Comparison of ENCODE assay signal across 11 cellular contexts in the genomic region with DNA sequence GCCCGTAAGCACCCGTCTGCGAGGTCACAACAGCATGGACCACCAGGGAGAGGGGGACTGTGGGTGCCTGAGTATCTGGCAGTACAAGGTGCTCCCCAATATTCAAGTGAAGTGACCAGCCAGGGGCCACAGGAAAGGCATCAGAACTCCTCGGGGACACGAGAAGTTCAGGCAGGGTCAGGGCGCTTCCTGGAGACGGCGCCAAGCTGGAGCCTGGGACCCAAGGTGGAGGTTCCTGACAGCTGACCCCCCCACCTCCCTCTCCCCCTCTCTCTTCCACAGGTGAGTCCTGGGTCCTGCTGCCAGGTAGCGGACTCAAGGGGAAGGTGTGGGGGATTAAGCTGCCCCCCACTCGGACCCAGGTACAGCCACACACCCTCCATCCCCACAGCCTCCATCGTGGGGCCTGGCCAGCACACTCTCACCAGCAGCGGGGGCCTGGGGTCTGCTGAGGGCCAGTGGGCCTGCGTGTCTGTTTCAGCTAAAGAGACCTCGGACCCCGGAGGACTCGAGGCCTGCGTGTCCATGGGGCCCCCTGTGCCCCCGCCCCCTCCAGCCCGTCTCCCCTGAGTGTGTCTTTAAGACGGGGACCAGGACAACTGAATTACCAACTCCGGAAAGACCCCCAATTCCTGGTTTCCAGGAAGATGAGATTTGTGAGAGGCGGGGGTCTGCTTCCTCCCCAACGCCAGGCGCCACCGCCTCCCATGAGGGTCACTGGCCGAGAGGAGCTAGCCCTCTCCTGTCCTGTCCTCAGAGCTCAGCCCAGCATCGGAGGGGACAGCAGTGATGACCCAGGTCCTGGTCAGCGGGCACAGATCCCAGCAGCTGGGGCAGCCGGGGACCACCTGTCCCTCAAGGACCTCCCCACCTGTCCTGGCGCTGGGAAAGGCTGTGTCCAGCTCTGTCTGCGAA. TPM values are rescaled to one million over a fixed set of nuclear protein-coding genes. Genes with fewer than 3 reads are reported as not detected.
DNase-seq lines count a peak whose midpoint lies in the region; ATAC-seq, FAIRE-seq and TF ChIP-seq lines count a peak whose summit lies in the region.
"Had no signal": no experiment of that assay in that cellular context is flagged by ENCODE, and none has a peak within 500 bp of the region (broad histone marks: within the 10 kb centered on the region; RNA-seq: fewer than 3 reads in every experiment).

No MANE protein-coding gene starts in this region.

- H3K9ac ChIP-seq in H9 (ENCODE audit: extremely low read depth, insufficient read length, low read length) (no peak overlapping the region), astrocyte (ENCODE audit: low read length) (peak overlapping the region; percentile 27)

- CTCF ChIA-PET in naive thymus-derived CD4-positive, alpha-beta T cell (lab: Charles Lee): no interaction called here

- TF ChIP-seq CTCF in BE2C (IDR thresholded peaks at IDR 0.05; ENCODE audit: low read depth, low read length) (no peak), H9 (conservative IDR thresholded peaks at IDR 0.05) (no peak), astrocyte (IDR thresholded peaks at IDR 0.05; ENCODE audit: insufficient read depth, low read depth, low read length) (no peak)

- peaks cover 3% of the 10 kb centered on the region for H3K23me2 ChIP-seq in H9 (ENCODE audit: insufficient read length, low read depth, low read length, poor library complexity, severe bottlenecking)

- H3K36me3 ChIP-seq in BE2C: no peaks in the 10 kb centered on the region
- no peaks in the 10 kb centered on the region for H3K36me3 ChIP-seq in astrocyte (ENCODE audit: insufficient read depth, low read length)
- no peaks in the 10 kb centered on the region for H3K36me3 ChIP-seq in naive thymus-derived CD4-positive, alpha-beta T cell (ENCODE audit: control insufficient read depth in 2 of 3, insufficient read depth in 3 of 3, low read length in 3 of 3)

- H2BK120ac ChIP-seq in H9 (ENCODE audit: low read depth, low read length, poor library complexity, severe bottlenecking): no peak overlapping the region

- H3K4me2 ChIP-seq in H9 (ENCODE audit: insufficient read depth, insufficient read length, low read length) (no peak overlapping the region), astrocyte (ENCODE audit: low read length) (peak overlapping the region; percentile 70)

- intact Hi-C loops in naive thymus-derived CD4-positive, alpha-beta T cell (cut with micrococcal nuclease): loop anchor here in 1 of 2 donors (2.0 to 5.0 kb wide), 2 partner anchors 43 to 77 kb away; no protein-coding TSS in a partner anchor

- H2AFZ ChIP-seq in H9 (ENCODE audit: low read length) (no peak overlapping the region), astrocyte (ENCODE audit: low read depth, low read length) (no peak overlapping the region)

- H4K91ac ChIP-seq in H9 (ENCODE audit: insufficient read length, low read depth, low read length): no peak overlapping the region

- H3K27me3 ChIP-seq in BE2C (peaks cover 21% of the 10 kb centered on the region), H9 (ENCODE audit: insufficient read depth, low read length) (no peaks in the 10 kb centered on the region; the same call in 1 of the 2 replicates), astrocyte (ENCODE audit: insufficient read depth, low read length) (no peaks in the 10 kb centered on the region)
- no peaks in the 10 kb centered on the region for H3K27me3 ChIP-seq in naive thymus-derived CD4-positive, alpha-beta T cell (ENCODE audit: control insufficient read depth in 2 of 2, insufficient read depth in 2 of 2, low read length in 2 of 2)
- H3K27me3 ChIP-seq: testis had no signal

- peak overlapping the region; percentile 50 to 66 for H3K4me3 Mint-ChIP-seq in H9
- no peak overlapping the region for H3K4me3 Mint-ChIP-seq in astrocyte (ENCODE audit: unreplicated experiment)
- H3K4me3 Mint-ChIP-seq in naive thymus-derived CD4-positive, alpha-beta T cell: peak overlapping the region; percentile 47 to 75 (median 58)

- POLR2A ChIA-PET in naive thymus-derived CD4-positive, alpha-beta T cell (lab: Charles Lee): interaction anchor here (0.6 to 1.1 kb wide), 2 partner anchors 152 to 226 kb away, joined by 3 read pairs; no protein-coding TSS in a partner anchor

- no peak overlapping the region for H2BK20ac ChIP-seq in H9 (ENCODE audit: low read depth, low read length, poor library complexity, severe bottlenecking)

- H3K36me3 Mint-ChIP-seq in H9 (ENCODE audit: insufficient read depth in 1 of 3, low read depth in 3 of 3): no peaks in the 10 kb centered on the region
- H3K36me3 Mint-ChIP-seq in astrocyte (ENCODE audit: low read depth, unreplicated experiment): no peaks in the 10 kb centered on the region
- peaks cover 0 to 5% (median 0%) of the 10 kb centered on the region in 5 donors for H3K36me3 Mint-ChIP-seq in naive thymus-derived CD4-positive, alpha-beta T cell

- H3K4me1 Mint-ChIP-seq in H9 (peaks cover 3 to 4% of the 10 kb centered on the region in 2 experiments; a peak in 3 of 4 replicates), astrocyte (ENCODE audit: low read depth, unreplicated experiment) (no peaks in the 10 kb centered on the region)
- peaks cover 0 to 11% (median 0%) of the 10 kb centered on the region in 7 donors for H3K4me1 Mint-ChIP-seq in naive thymus-derived CD4-positive, alpha-beta T cell

- no peak overlapping the region for H3K14ac ChIP-seq in H9 (ENCODE audit: insufficient read depth, low read length)

- peak; percentile 8 for DNase-seq in BE2C
- DNase-seq in H9: peak; percentile 46
- no peak for DNase-seq in astrocyte (ENCODE audit: low read depth)
- peak in 2 of 9 donors; percentile 8 for DNase-seq in naive thymus-derived CD4-positive, alpha-beta T cell
- DNase-seq in NCI-H128 (lab: John Stamatoyannopoulos, UW; ENCODE audit: unreplicated experiment): no peak
- no peak for DNase-seq in GM03348 (ENCODE audit: low spot score)
- DNase-seq in OCI-M1 (lab: John Stamatoyannopoulos, UW): no peak
- DNase-seq in DMS 273 treated with DMSO at 0.1 percent for 48 hours (lab: John Stamatoyannopoulos, UW): no peak
- DNase-seq: Calu3, testis had no signal

- no peak overlapping the region for H3K18ac ChIP-seq in H9 (ENCODE audit: insufficient read length, low read depth, low read length)

- no CpG with 5 or more reads among the region's 31 CpGs for WGBS in H9 (ENCODE audit: extremely low coverage, insufficient read length, low lambda C conversion rate)

- no peak overlapping the region for H3K23ac ChIP-seq in H9 (ENCODE audit: insufficient read length, low read depth, low read length)

- no peak for ATAC-seq in naive thymus-derived CD4-positive, alpha-beta T cell

- H2AK5ac ChIP-seq in H9 (ENCODE audit: insufficient read length, low read length): no peak overlapping the region

- H3K9me3 ChIP-seq in BE2C: no peaks in the 10 kb centered on the region
- H3K9me3 ChIP-seq in H9 (ENCODE audit: control insufficient read depth, low read depth, low read length): no peaks in the 10 kb centered on the region
- H3K9me3 ChIP-seq in astrocyte (ENCODE audit: insufficient read depth, low read depth, low read length): no peaks in the 10 kb centered on the region
- H3K9me3 ChIP-seq in naive thymus-derived CD4-positive, alpha-beta T cell (ENCODE audit: control insufficient read depth in 2 of 3, low read length in 3 of 3): no peaks in the 10 kb centered on the region
- H3K9me3 ChIP-seq: testis had no signal

- no peak overlapping the region for H4K5ac ChIP-seq in H9 (ENCODE audit: insufficient read length, low read depth, low read length)

- H3K4ac ChIP-seq in H9 (ENCODE audit: low read depth, low read length): no peak overlapping the region

- no peak overlapping the region for H2BK5ac ChIP-seq in H9 (ENCODE audit: insufficient read length, low read length)

- H3K27me3 Mint-ChIP-seq in H9 (ENCODE audit: low read depth) (peaks cover 25% of the 10 kb centered on the region), astrocyte (ENCODE audit: low read depth, unreplicated experiment) (peaks cover 10% of the 10 kb centered on the region)
- no peaks in the 10 kb centered on the region for H3K27me3 Mint-ChIP-seq in naive thymus-derived CD4-positive, alpha-beta T cell

- H3K27ac ChIP-seq in H9 (ENCODE audit: insufficient read length, low read depth, low read length): no peak overlapping the region
- no peak overlapping the region for H3K27ac ChIP-seq in astrocyte (ENCODE audit: low read depth, low read length)
- peak overlapping the region; percentile 72 for H3K27ac ChIP-seq in naive thymus-derived CD4-positive, alpha-beta T cell (ENCODE audit: low read depth, low read length)

- H3K27ac Mint-ChIP-seq in H9 (no peak overlapping the region; a peak in 1 of 7 replicates), astrocyte (ENCODE audit: unreplicated experiment) (no peak overlapping the region)
- H3K27ac Mint-ChIP-seq in naive thymus-derived CD4-positive, alpha-beta T cell: peak overlapping the region in 8 of 9 donors; percentile 40 to 80 (median 74)

- H4K8ac ChIP-seq in H9 (replicated peaks; ENCODE audit: insufficient read length, low read depth, low read length): no peak overlapping the region

- H3K4me1 ChIP-seq in BE2C (no peaks in the 10 kb centered on the region), H9 (ENCODE audit: insufficient read depth, low read length) (no peaks in the 10 kb centered on the region), astrocyte (ENCODE audit: insufficient read depth, low read length) (no peaks in the 10 kb centered on the region)
- no peaks in the 10 kb centered on the region for H3K4me1 ChIP-seq in naive thymus-derived CD4-positive, alpha-beta T cell (ENCODE audit: control insufficient read depth in 2 of 2, insufficient read depth in 2 of 2, low read length in 2 of 2)
- H3K4me1 ChIP-seq: testis had no signal

- H3K56ac ChIP-seq in H9 (ENCODE audit: insufficient read length, low read depth, low read length): no peak overlapping the region

- H3K4me3 ChIP-seq in BE2C (ENCODE audit: low read depth, low read length) (no peak overlapping the region), astrocyte (ENCODE audit: insufficient read depth, low read depth, low read length) (no peak overlapping the region)
- H3K4me3 ChIP-seq in naive thymus-derived CD4-positive, alpha-beta T cell (ENCODE audit: low read length): no peak overlapping the region

- no peak overlapping the region for H2BK12ac ChIP-seq in H9 (ENCODE audit: insufficient read length, low read depth, low read length)

- no peaks in the 10 kb centered on the region for H4K20me1 ChIP-seq in H9 (ENCODE audit: control insufficient read depth, insufficient read depth, insufficient read length)
- H4K20me1 ChIP-seq in astrocyte (ENCODE audit: insufficient read depth, low read length): no peaks in the 10 kb centered on the region

- H2BK15ac ChIP-seq in H9 (ENCODE audit: low read depth, low read length): no peak overlapping the region

- H3K79me2 ChIP-seq in H9 (ENCODE audit: insufficient read depth, low read length): no peaks in the 10 kb centered on the region
- H3K79me2 ChIP-seq in astrocyte (ENCODE audit: insufficient read depth, low read length): no peaks in the 10 kb centered on the region

- H3K79me1 ChIP-seq in H9 (ENCODE audit: insufficient read depth, low read depth, low read length, poor library complexity, severe bottlenecking): no peaks in the 10 kb centered on the region

- FAIRE-seq in astrocyte (lab: Jason Lieb, UNC): no peak
- FAIRE-seq: frontal cortex had no signal

- H3K9me3 Mint-ChIP-seq in H9: peaks cover under 1 to 4% of the 10 kb centered on the region in 2 experiments; a peak in 4 of 5 replicates
- H3K9me3 Mint-ChIP-seq in astrocyte (ENCODE audit: unreplicated experiment): peaks cover 1% of the 10 kb centered on the region
- H3K9me3 Mint-ChIP-seq in naive thymus-derived CD4-positive, alpha-beta T cell: peaks cover 0 to 5% (median under 1%) of the 10 kb centered on the region in 11 donors

- no peak overlapping the region for H3T11ph ChIP-seq in H9 (ENCODE audit: low read length)

RNA-seq across cellular contexts. Expression of a gene that starts 6.2 kb away (rescaled TPM):
- polyA plus RNA-seq in BE2C (2012; ENCODE audit: insufficient read depth, insufficient read length, low read depth): not detected
- total RNA-seq in H9 (2021) (1.9 and 2.0 TPM in 2 replicates), astrocyte (0.65 and 0.66 TPM in 2 replicates)
- 10 to 100 TPM in 2 of 5 experiments, 1 to 10 TPM in 1, not detected in 2; 2.6 to 81.7 (median 12.6) TPM for total RNA-seq in naive thymus-derived CD4-positive, alpha-beta T cell
- polyA plus RNA-seq in naive thymus-derived CD4-positive, alpha-beta T cell: under 1 TPM in 1 of 2 donors, not detected in 1; 0.32 TPM
- total RNA-seq: Calu3, frontal cortex, testis had no signal

RNA-seq across cellular contexts. Expression of a gene that starts 13.7 kb away (rescaled TPM):
- polyA plus RNA-seq in BE2C (2012; ENCODE audit: insufficient read depth, insufficient read length, low read depth): 0.96 TPM
- total RNA-seq in H9 (2021) (0.24 and 0.33 TPM in 2 replicates), astrocyte (0.34 and 0.41 TPM in 2 replicates)
- 100 to 1,000 TPM in 1 of 5 experiments, 10 to 100 TPM in 1, 1 to 10 TPM in 2, under 1 TPM in 1; 0.49 to 192 (median 7.8) TPM for total RNA-seq in naive thymus-derived CD4-positive, alpha-beta T cell
- polyA plus RNA-seq in naive thymus-derived CD4-positive, alpha-beta T cell: 1 to 10 TPM; 1.4 to 1.5 TPM
- total RNA-seq: Calu3, frontal cortex had no signal

RNA-seq across cellular contexts. Expression of a gene that starts 26.5 kb away (rescaled TPM):
- not detected for polyA plus RNA-seq in BE2C (2012; ENCODE audit: insufficient read depth, insufficient read length, low read depth)
- 0.68 and 0.79 TPM in 2 replicates for total RNA-seq in H9 (2021)
- total RNA-seq in astrocyte: not detected in 2 replicates
- under 1 TPM in 2 of 5 experiments, not detected in 3; 0.58 to 0.80 TPM for total RNA-seq in naive thymus-derived CD4-positive, alpha-beta T cell
- polyA plus RNA-seq in naive thymus-derived CD4-positive, alpha-beta T cell: not detected
- total RNA-seq: frontal cortex had no signal

RNA-seq across cellular contexts. Expression of a gene that starts 31.6 kb away (rescaled TPM):
- 404 TPM for polyA plus RNA-seq in BE2C (2012; ENCODE audit: insufficient read depth, insufficient read length, low read depth)
- total RNA-seq in H9 (2021) (82.0 and 84.7 TPM in 2 replicates), astrocyte (175 and 180 TPM in 2 replicates)
- 100 to 1,000 TPM in 4 of 5 experiments, 10 to 100 TPM in 1; 75.8 to 124 (median 110) TPM for total RNA-seq in naive thymus-derived CD4-positive, alpha-beta T cell
- polyA plus RNA-seq in naive thymus-derived CD4-positive, alpha-beta T cell: 10 to 100 TPM; 74.8 to 90.7 TPM

RNA-seq across cellular contexts. Expression of a gene that starts 31.8 kb away (rescaled TPM):
- 33.8 TPM for polyA plus RNA-seq in BE2C (2012; ENCODE audit: insufficient read depth, insufficient read length, low read depth)
- 27.0 and 27.1 TPM in 2 replicates for total RNA-seq in H9 (2021)
- total RNA-seq in astrocyte: 22.4 and 27.5 TPM in 2 replicates
- total RNA-seq in naive thymus-derived CD4-positive, alpha-beta T cell: 10 to 100 TPM; 10.9 to 29.0 (median 22.8) TPM
- 10 to 100 TPM in 1 of 2 donors, 1 to 10 TPM in 1; 7.2 to 12.7 TPM for polyA plus RNA-seq in naive thymus-derived CD4-positive, alpha-beta T cell

Comparison
In these comparisons a context has a peak if more than half of its experiments do, and no peak if none do; other contexts are left out.
1. DNase-seq: peak in BE2C (single experiment) and H9 (single experiment); none in astrocyte (single experiment), NCI-H128 (single experiment), GM03348 (single experiment), OCI-M1 (single experiment) and DMS 273 treated with DMSO at 0.1 percent for 48 hours (single experiment).
2. H3K27ac Mint-ChIP-seq: peak in naive thymus-derived CD4-positive, alpha-beta T cell (8 of 9); none in H9 (0 of 3) and astrocyte (single experiment).